In genomic region chr5:131514316-131515275, GRCh38 we compare ENCODE assay signal across 1 cellular context.
TF ChIP-seq lines count a peak whose summit lies in the region.

No MANE protein-coding gene starts in this region.

TF ChIP-seq in HepG2, 621 proteins besides CTCF, POLR2A, EP300 and RAD21 (continued from another document):
- TF ChIP-seq ZNF318 (CRISPR knock-in tag; IDR thresholded peaks at IDR 0.05) = no peak
- no peak for TF ChIP-seq ZNF124 (CRISPR knock-in tag; IDR thresholded peaks at IDR 0.05)
- peak; percentile 65 for TF ChIP-seq MAFF (IDR thresholded peaks at IDR 0.05; ENCODE audit: low read depth, low read length)
- no peak for TF ChIP-seq ZNF407 (CRISPR knock-in tag; IDR thresholded peaks at IDR 0.05; ENCODE audit: not compliant biosample characterization)
- TF ChIP-seq NFYB (CRISPR knock-in tag; IDR thresholded peaks at IDR 0.05) = no peak
- no peak for TF ChIP-seq TOPORS (CRISPR knock-in tag; IDR thresholded peaks at IDR 0.05)
